In the genomic region with DNA sequence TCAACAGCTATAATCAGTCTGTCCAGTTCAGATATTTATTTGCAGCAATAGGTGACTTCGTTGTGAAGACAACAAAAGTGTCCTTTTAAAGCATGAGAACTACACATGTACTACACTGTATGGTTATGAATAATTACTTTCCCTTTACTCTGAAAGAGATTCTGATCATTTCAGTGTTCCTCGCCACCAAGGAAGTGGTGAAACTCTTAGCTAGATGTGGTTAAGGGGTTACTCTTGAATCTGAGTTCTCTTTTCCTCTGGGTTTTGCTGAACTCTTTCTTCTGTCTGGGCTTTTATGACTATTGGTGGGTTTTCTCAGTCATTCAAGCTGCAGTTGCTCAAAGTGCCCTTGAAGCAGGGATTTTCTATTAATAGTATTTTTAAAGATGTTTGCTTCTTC, we compare ENCODE assay signal across 10 cellular contexts.
A peak's percentile ranks its signal among the peaks of the same experiment; 100 is the strongest.
DNase-seq lines count a peak whose midpoint lies in the region; ATAC-seq and FAIRE-seq lines count a peak whose summit lies in the region.
"Had no signal": no experiment of that assay in that cellular context is flagged by ENCODE, and none has a peak within 500 bp of the region (broad histone marks: within the 10 kb centered on the region; RNA-seq: fewer than 3 reads in every experiment).

No MANE protein-coding gene starts in this region.

- H3K9me3 Mint-ChIP-seq in CD4-positive, alpha-beta memory T cell = no peaks in the 10 kb centered on the region

- H3K4me1 ChIP-seq in CD4-positive, alpha-beta memory T cell (ENCODE audit: insufficient read depth, low read length) = peaks cover 25% of the 10 kb centered on the region

- H3K9me3 ChIP-seq in CD4-positive, alpha-beta memory T cell (ENCODE audit: control insufficient read depth in 1 of 2, low read length in 2 of 2) = no peaks in the 10 kb centered on the region
- H3K9me3 ChIP-seq in SK-N-MC (ENCODE audit: low read depth, low read length) = no peaks in the 10 kb centered on the region
- H3K9me3 ChIP-seq: tibial nerve had no signal

- DNase-seq in CD4-positive, alpha-beta memory T cell = peak; percentile 44 to 67 (median 63)
- no peak for DNase-seq in SK-N-MC (ENCODE audit: low read depth, low spot score)
- DNase-seq in NCI-H146 (lab: John Stamatoyannopoulos, UW) = no peak
- no peak for DNase-seq in NCI-H446 treated with DMSO at 0.1 percent for 48 hours (lab: John Stamatoyannopoulos, UW)
- DNase-seq in T-helper 9 cell = no peak
- DNase-seq in frontal cortex (ENCODE audit: low spot score in 2 of 2) = no peak
- DNase-seq: posterior cingulate gyrus had no signal

- FAIRE-seq in frontal cortex (lab: Jason Lieb, UNC) = no peak

- no peaks in the 10 kb centered on the region for H3K36me3 Mint-ChIP-seq in CD4-positive, alpha-beta memory T cell

- no peak overlapping the region for H3K4me3 ChIP-seq in CD4-positive, alpha-beta memory T cell (ENCODE audit: low read length in 2 of 2)
- no peak overlapping the region for H3K4me3 ChIP-seq in SK-N-MC
- H3K4me3 ChIP-seq: tibial nerve had no signal

- H3K27ac ChIP-seq in CD4-positive, alpha-beta memory T cell (ENCODE audit: low read depth, low read length) = no peak overlapping the region
- H3K27ac ChIP-seq in SK-N-MC = peak overlapping the region; percentile 54; the same call in 1 of the 2 replicates

- peak overlapping the region; percentile 16 to 93 (median 79) for H3K4me3 Mint-ChIP-seq in CD4-positive, alpha-beta memory T cell

- intact Hi-C loops in CD4-positive, alpha-beta memory T cell (cut with micrococcal nuclease) = no loop called here

- H3K36me3 ChIP-seq in CD4-positive, alpha-beta memory T cell (ENCODE audit: insufficient read depth, low read length) = no peaks in the 10 kb centered on the region
- no peaks in the 10 kb centered on the region for H3K36me3 ChIP-seq in SK-N-MC (ENCODE audit: insufficient read depth, low read length)
- H3K36me3 ChIP-seq: tibial nerve had no signal

- CTCF ChIA-PET in CD4-positive, alpha-beta memory T cell (lab: Charles Lee; ENCODE audit: partially characterized antibody) = no interaction called here

- ATAC-seq in GM19035 (IDR thresholded peaks at IDR 0.05; ENCODE audit: unreplicated experiment) = peak; percentile 95
- ATAC-seq in HG02981 (IDR thresholded peaks at IDR 0.05; ENCODE audit: unreplicated experiment) = peak; percentile 99

- no peaks in the 10 kb centered on the region for H3K27me3 ChIP-seq in CD4-positive, alpha-beta memory T cell (ENCODE audit: insufficient read depth, low read length)
- H3K27me3 ChIP-seq: tibial nerve had no signal

- peaks cover 6 to 13% of the 10 kb centered on the region in 2 donors for H3K27me3 Mint-ChIP-seq in CD4-positive, alpha-beta memory T cell

- POLR2A ChIA-PET in CD4-positive, alpha-beta memory T cell (lab: Charles Lee; ENCODE audit: partially characterized antibody) = no interaction called here

- peaks cover 20 to 33% (median 28%) of the 10 kb centered on the region in 4 donors for H3K4me1 Mint-ChIP-seq in CD4-positive, alpha-beta memory T cell

- H3K27ac Mint-ChIP-seq in CD4-positive, alpha-beta memory T cell = peak overlapping the region in 6 of 7 donors; percentile 7 to 42 (median 18)

- no peak overlapping the region for H3K9ac ChIP-seq in SK-N-MC (ENCODE audit: insufficient read length)

Comparison
In these comparisons a context has a peak if more than half of its experiments do, and no peak if none do; other contexts are left out.
1. DNase-seq: peak in CD4-positive, alpha-beta memory T cell (5 of 5); none in SK-N-MC (single experiment), NCI-H146 (single experiment), NCI-H446 treated with DMSO at 0.1 percent for 48 hours (single experiment), T-helper 9 cell (single experiment) and frontal cortex (0 of 2).